ENCODE assay signal across 20 cellular contexts in genomic region chr15:34716111-34716510, GRCh38. TPM values are rescaled to one million over a fixed set of nuclear protein-coding genes. Genes with fewer than 3 reads are reported as not detected.
"Had no signal": no experiment of that assay in that cellular context is flagged by ENCODE, and none has a peak within 500 bp of the region (broad histone marks: within the 10 kb centered on the region; RNA-seq: fewer than 3 reads in every experiment).

No MANE protein-coding gene starts in this region.

- H3K9me3 ChIP-seq: colonic mucosa, ovary, suprapubic skin, upper lobe of left lung had no signal

- H3K4me1 ChIP-seq: colonic mucosa, suprapubic skin, upper lobe of left lung had no signal

- H3K27me3 ChIP-seq: colonic mucosa, ovary, upper lobe of left lung had no signal

- H3K36me3 ChIP-seq: colonic mucosa, ovary, suprapubic skin, upper lobe of left lung, WERI-Rb-1 had no signal

- ATAC-seq: activated CD8-positive, alpha-beta memory T cell treated with anti-CD3 and anti-CD28 coated beads, Interleukin-2, amount 10 ng/mL, durations not matched to agents 7 days and 5 days; esophagus mucosa; stimulated activated naive CD8-positive, alpha-beta T cell treated with anti-CD3 and anti-CD28 coated beads, Interleukin-15, Interleukin-2, amounts not matched to agents 100 U/mL and 50 U/mL, for 24 hours; T-helper 17 cell had no signal

- H3K4me3 ChIP-seq: colonic mucosa, lung, ovary, skin epidermis, suprapubic skin, upper lobe of left lung had no signal

- DNase-seq: activated CD4-positive, alpha-beta T cell treated with anti-CD3 and anti-CD28 coated beads, Interleukin-2, amount 50 U/mL, for 48 hours; activated CD8-positive, alpha-beta memory T cell treated with anti-CD3 and anti-CD28 coated beads, Interleukin-2, amount 10 ng/mL, durations not matched to agents 7 days and 5 days; activated naive CD4-positive, alpha-beta T cell treated with anti-CD3 and anti-CD28 coated beads, Interleukin-2, amount 50 U/mL, for 16 hours; activated T-cell treated with anti-CD3 and anti-CD28 coated beads, Interleukin-2, amount 50 U/mL, for 1 hour; caudate nucleus; colonic mucosa; ovary; stimulated activated CD4-positive, alpha-beta T cell treated with anti-CD3 and anti-CD28 coated beads, Interleukin-4, amount 100 ng/mL, for 4 hours; stimulated activated naive CD8-positive, alpha-beta T cell treated with anti-CD3 and anti-CD28 coated beads, Interleukin-15, Interleukin-2, amounts not matched to agents 100 U/mL and 50 U/mL, for 24 hours; T-helper 17 cell; upper lobe of left lung; WERI-Rb-1 had no signal

- FAIRE-seq: astrocyte had no signal

- H3K27ac ChIP-seq: colonic mucosa, ovary, skin epidermis, suprapubic skin, upper lobe of left lung, WERI-Rb-1 had no signal

RNA-seq across cellular contexts. Expression of gene GJD2, which starts 38.7 kb away (rescaled TPM):
- total RNA-seq: activated CD8-positive, alpha-beta memory T cell treated with anti-CD3 and anti-CD28 coated beads, Interleukin-2, amount 10 ng/mL, durations not matched to agents 7 days and 5 days; activated T-helper 2 cell treated with anti-CD3 and anti-CD28 coated beads, Interferon-gamma antibody, Interleukin-2, Interleukin-4, amounts not matched to agents 10 μg/mL and 5 μg/mL and 100 μg/mL, durations not matched to agents 14 hours and 24 hours and 36 hours; colonic mucosa; esophagus mucosa; kidney epithelial cell; mesothelial cell of epicardium; ovary; T-helper 17 cell; upper lobe of left lung had no signal
- polyA plus RNA-seq: lung, ovary had no signal
